8 cellular contexts compared by ENCODE assay signal in the genomic region with DNA sequence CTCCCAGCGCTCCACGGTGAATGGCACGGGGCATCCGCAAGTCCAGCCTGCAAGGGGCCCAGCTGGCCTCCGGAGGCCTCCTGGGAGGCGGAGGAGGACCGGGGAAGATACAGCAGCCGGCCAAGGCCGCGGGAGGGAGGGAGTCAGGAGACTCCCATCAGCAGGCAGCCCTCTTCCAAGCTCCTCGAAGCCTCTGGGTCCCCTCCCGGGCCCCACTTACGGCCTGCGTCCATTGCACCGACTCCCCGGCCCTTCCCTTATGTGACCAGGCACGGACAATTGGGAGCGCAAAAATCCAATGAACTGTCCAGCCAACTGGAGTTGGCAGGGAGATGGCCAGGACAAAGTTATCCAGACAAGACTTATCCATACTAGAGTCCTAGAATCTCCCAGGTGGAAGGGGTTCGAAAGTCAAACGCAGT. TPM values are rescaled to one million over a fixed set of nuclear protein-coding genes. Genes with fewer than 3 reads are reported as not detected.
DNase-seq lines count a peak whose midpoint lies in the region; ATAC-seq and TF ChIP-seq lines count a peak whose summit lies in the region.

No MANE protein-coding gene starts in this region.

- peak; percentile 6 for ATAC-seq in GM23338

- no peaks in the 10 kb centered on the region for H3K9me2 ChIP-seq in GM23338 (ENCODE audit: insufficient read depth)

- H3K4me3 ChIP-seq in GM23338, result peak overlapping the region; percentile 99
- peak overlapping the region; percentile 78 for H3K4me3 ChIP-seq in left ventricle myocardium inferior
- peak overlapping the region; percentile 78 for H3K4me3 ChIP-seq in rectal smooth muscle tissue (ENCODE audit: low read length)

- H3K9me3 Mint-ChIP-seq in GM23338, result no peaks in the 10 kb centered on the region
- H3K9me3 Mint-ChIP-seq in activated CD4-positive, alpha-beta memory T cell treated with anti-CD3 and anti-CD28 coated beads for 36 hours, result no peaks in the 10 kb centered on the region

- H3K27me3 ChIP-seq in GM23338 (ENCODE audit: insufficient read depth) (no peaks in the 10 kb centered on the region), left ventricle myocardium inferior (ENCODE audit: low read depth) (no peaks in the 10 kb centered on the region), rectal smooth muscle tissue (ENCODE audit: control insufficient read depth, insufficient read depth, low read length) (peaks cover 2% of the 10 kb centered on the region)

- peak overlapping the region; percentile 99 for H3K4me2 ChIP-seq in GM23338

- H3K4me1 Mint-ChIP-seq in GM23338, result peaks cover 44% of the 10 kb centered on the region
- H3K4me1 Mint-ChIP-seq in activated CD4-positive, alpha-beta memory T cell treated with anti-CD3 and anti-CD28 coated beads for 36 hours (ENCODE audit: low read depth), result peaks cover 14% of the 10 kb centered on the region

- intact Hi-C loops in activated CD4-positive, alpha-beta memory T cell treated with anti-CD3 and anti-CD28 coated beads for 36 hours (cut with micrococcal nuclease), result loop anchor here (10.0 kb wide), 1 partner anchor 422 kb away; a partner anchor contains a TSS
- intact Hi-C loops in left ventricle myocardium inferior (cut with micrococcal nuclease), result no loop called here

- 0 out of 2 replicates have a peak, but pooled peaks cover 3% of the 10 kb centered on the region for H3F3A ChIP-seq in GM23338 (replicated peaks; ENCODE audit: low read depth)

- TF ChIP-seq CTCF in GM23338 (conservative IDR thresholded peaks at IDR 0.05; ENCODE audit: low read depth in 2 of 2), result no peak
- no peak for TF ChIP-seq CTCF in left ventricle myocardium inferior (IDR thresholded peaks at IDR 0.05; ENCODE audit: borderline replicate concordance)

- peaks cover 31% of the 10 kb centered on the region for H4K20me1 ChIP-seq in GM23338 (replicated peaks; ENCODE audit: insufficient read depth)

- H2AFZ ChIP-seq in GM23338, result 0 out of 2 replicates have a peak overlapping the region, but pooled peaks have one; percentile 28

- peak overlapping the region; percentile 84 for H3K27ac ChIP-seq in GM23338 (ENCODE audit: low read depth)
- peak overlapping the region; percentile 95 for H3K27ac ChIP-seq in left ventricle myocardium inferior (replicated peaks)
- H3K27ac ChIP-seq in rectal smooth muscle tissue (ENCODE audit: low read depth, low read length), result no peak overlapping the region

- POLR2A ChIA-PET in activated CD4-positive, alpha-beta memory T cell treated with anti-CD3 and anti-CD28 coated beads for 36 hours (lab: Charles Lee), result no interaction called here

- H3K4me1 ChIP-seq in GM23338 (ENCODE audit: insufficient read depth) (peaks cover 34% of the 10 kb centered on the region), left ventricle myocardium inferior (peaks cover 66% of the 10 kb centered on the region), rectal smooth muscle tissue (ENCODE audit: control insufficient read depth, insufficient read depth, low read length) (peaks cover 2% of the 10 kb centered on the region)

- peaks cover 14% of the 10 kb centered on the region for H3K27me3 Mint-ChIP-seq in GM23338 (ENCODE audit: insufficient read depth, low read depth, poor library complexity)
- peaks cover under 1% of the 10 kb centered on the region for H3K27me3 Mint-ChIP-seq in activated CD4-positive, alpha-beta memory T cell treated with anti-CD3 and anti-CD28 coated beads for 36 hours

- H3K36me3 ChIP-seq in GM23338 (ENCODE audit: insufficient read depth) (peaks cover 32% of the 10 kb centered on the region), left ventricle myocardium inferior (peaks cover 26% of the 10 kb centered on the region), rectal smooth muscle tissue (ENCODE audit: control insufficient read depth, insufficient read depth, low read length) (no peaks in the 10 kb centered on the region)

- H3K36me3 Mint-ChIP-seq in GM23338 (ENCODE audit: low read depth), result peaks cover 51% of the 10 kb centered on the region
- no peaks in the 10 kb centered on the region for H3K36me3 Mint-ChIP-seq in activated CD4-positive, alpha-beta memory T cell treated with anti-CD3 and anti-CD28 coated beads for 36 hours

- H3K9me3 ChIP-seq in left ventricle myocardium inferior (replicated peaks), result no peaks in the 10 kb centered on the region

- DNase-seq in GM23338 (ENCODE audit: low spot score) (peak; percentile 24), left ventricle myocardium inferior (peak; percentile 53), NCI-H446 treated with DMSO at 0.1 percent for 48 hours (lab: John Stamatoyannopoulos, UW) (no peak), NCI-H748 treated with DMSO at 0.1 percent for 48 hours (lab: John Stamatoyannopoulos, UW) (no peak), RPMI8226 (no peak)
- no peak for DNase-seq in activated CD4-positive, alpha-beta memory T cell treated with anti-CD3 and anti-CD28 coated beads for 36 hours
- no peak for DNase-seq in stimulated activated CD4-positive, alpha-beta T cell treated with anti-CD3 and anti-CD28 coated beads, Interleukin-12 subunit alpha, Interleukin-12 subunit beta, amount 100 ng/mL, for 4 hours

- peak overlapping the region; percentile 91 for H3K4me3 Mint-ChIP-seq in GM23338
- peak overlapping the region; percentile 76 for H3K4me3 Mint-ChIP-seq in activated CD4-positive, alpha-beta memory T cell treated with anti-CD3 and anti-CD28 coated beads for 36 hours

- CTCF ChIA-PET in activated CD4-positive, alpha-beta memory T cell treated with anti-CD3 and anti-CD28 coated beads for 36 hours (lab: Charles Lee), result no interaction called here

- H3K9ac ChIP-seq in rectal smooth muscle tissue (ENCODE audit: low read length), result no peak overlapping the region

- H3K27ac Mint-ChIP-seq in GM23338, result peak overlapping the region; percentile 89
- H3K27ac Mint-ChIP-seq in activated CD4-positive, alpha-beta memory T cell treated with anti-CD3 and anti-CD28 coated beads for 36 hours, result no peak overlapping the region

- peaks cover 49% of the 10 kb centered on the region for H3K79me2 ChIP-seq in GM23338 (replicated peaks; ENCODE audit: insufficient read depth)

TF ChIP-seq in GM23338, 12 proteins besides CTCF, POLR2A, EP300 and RAD21 (continues in another document):
- TF ChIP-seq ZNF114 (CRISPR knock-in tag; IDR thresholded peaks at IDR 0.05) (no peak), ZNF331 (CRISPR knock-in tag; IDR thresholded peaks at IDR 0.05; ENCODE audit: low read depth) (no peak), STAT1 (IDR thresholded peaks at IDR 0.05; ENCODE audit: unreplicated experiment) (no peak), CREB1 (CRISPR knock-in tag; IDR thresholded peaks at IDR 0.05; ENCODE audit: low read depth) (no peak), NANOG (IDR thresholded peaks at IDR 0.05; ENCODE audit: borderline replicate concordance) (no peak), EZH2 (IDR thresholded peaks at IDR 0.05; ENCODE audit: low read depth, unreplicated experiment) (no peak), POLR2AphosphoS5 (IDR thresholded peaks at IDR 0.05; ENCODE audit: low read depth) (no peak), EZH2phosphoT487 (IDR thresholded peaks at IDR 0.05; ENCODE audit: unreplicated experiment) (no peak)
- TF ChIP-seq, protein P1, sequence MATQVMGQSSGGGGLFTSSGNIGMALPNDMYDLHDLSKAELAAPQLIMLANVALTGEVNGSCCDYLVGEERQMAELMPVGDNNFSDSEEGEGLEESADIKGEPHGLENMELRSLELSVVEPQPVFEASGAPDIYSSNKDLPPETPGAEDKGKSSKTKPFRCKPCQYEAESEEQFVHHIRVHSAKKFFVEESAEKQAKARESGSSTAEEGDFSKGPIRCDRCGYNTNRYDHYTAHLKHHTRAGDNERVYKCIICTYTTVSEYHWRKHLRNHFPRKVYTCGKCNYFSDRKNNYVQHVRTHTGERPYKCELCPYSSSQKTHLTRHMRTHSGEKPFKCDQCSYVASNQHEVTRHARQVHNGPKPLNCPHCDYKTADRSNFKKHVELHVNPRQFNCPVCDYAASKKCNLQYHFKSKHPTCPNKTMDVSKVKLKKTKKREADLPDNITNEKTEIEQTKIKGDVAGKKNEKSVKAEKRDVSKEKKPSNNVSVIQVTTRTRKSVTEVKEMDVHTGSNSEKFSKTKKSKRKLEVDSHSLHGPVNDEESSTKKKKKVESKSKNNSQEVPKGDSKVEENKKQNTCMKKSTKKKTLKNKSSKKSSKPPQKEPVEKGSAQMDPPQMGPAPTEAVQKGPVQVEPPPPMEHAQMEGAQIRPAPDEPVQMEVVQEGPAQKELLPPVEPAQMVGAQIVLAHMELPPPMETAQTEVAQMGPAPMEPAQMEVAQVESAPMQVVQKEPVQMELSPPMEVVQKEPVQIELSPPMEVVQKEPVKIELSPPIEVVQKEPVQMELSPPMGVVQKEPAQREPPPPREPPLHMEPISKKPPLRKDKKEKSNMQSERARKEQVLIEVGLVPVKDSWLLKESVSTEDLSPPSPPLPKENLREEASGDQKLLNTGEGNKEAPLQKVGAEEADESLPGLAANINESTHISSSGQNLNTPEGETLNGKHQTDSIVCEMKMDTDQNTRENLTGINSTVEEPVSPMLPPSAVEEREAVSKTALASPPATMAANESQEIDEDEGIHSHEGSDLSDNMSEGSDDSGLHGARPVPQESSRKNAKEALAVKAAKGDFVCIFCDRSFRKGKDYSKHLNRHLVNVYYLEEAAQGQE (IDR thresholded peaks at IDR 0.05; ENCODE audit: unreplicated experiment), result no peak
- TF ChIP-seq, protein P2, sequence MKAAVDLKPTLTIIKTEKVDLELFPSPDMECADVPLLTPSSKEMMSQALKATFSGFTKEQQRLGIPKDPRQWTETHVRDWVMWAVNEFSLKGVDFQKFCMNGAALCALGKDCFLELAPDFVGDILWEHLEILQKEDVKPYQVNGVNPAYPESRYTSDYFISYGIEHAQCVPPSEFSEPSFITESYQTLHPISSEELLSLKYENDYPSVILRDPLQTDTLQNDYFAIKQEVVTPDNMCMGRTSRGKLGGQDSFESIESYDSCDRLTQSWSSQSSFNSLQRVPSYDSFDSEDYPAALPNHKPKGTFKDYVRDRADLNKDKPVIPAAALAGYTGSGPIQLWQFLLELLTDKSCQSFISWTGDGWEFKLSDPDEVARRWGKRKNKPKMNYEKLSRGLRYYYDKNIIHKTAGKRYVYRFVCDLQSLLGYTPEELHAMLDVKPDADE (IDR thresholded peaks at IDR 0.05), result no peak

RNA-seq across cellular contexts. Expression of a gene that starts 0.7 kb away (rescaled TPM):
- 586 and 671 TPM in 2 replicates for total RNA-seq in GM23338 (2014; rRNA removed; shearing (Covaris generic))
- polyA plus RNA-seq in GM23338 (2016; fragmentation: Nextera tagmentation; extraction: Ambion mirVana), result 246 and 279 TPM in 2 replicates
- 10 to 100 TPM; 13.7 to 16.4 TPM for total RNA-seq in activated CD4-positive, alpha-beta memory T cell treated with anti-CD3 and anti-CD28 coated beads for 36 hours
- total RNA-seq in left ventricle myocardium inferior, result 421 TPM

RNA-seq across cellular contexts. Expression of a gene that starts 17.2 kb away (rescaled TPM):
- 45.2 and 62.6 TPM in 2 replicates for total RNA-seq in GM23338 (2014; rRNA removed; shearing (Covaris generic))
- 21.4 and 22.7 TPM in 2 replicates for polyA plus RNA-seq in GM23338 (2016; fragmentation: Nextera tagmentation; extraction: Ambion mirVana)
- total RNA-seq in activated CD4-positive, alpha-beta memory T cell treated with anti-CD3 and anti-CD28 coated beads for 36 hours, result 10 to 100 TPM; 44.7 to 47.1 TPM
- total RNA-seq in left ventricle myocardium inferior, result 3.2 TPM

Comparison
In these comparisons a context has a peak if more than half of its experiments do, and no peak if none do; other contexts are left out.
1. DNase-seq: peak in GM23338 (single experiment) and left ventricle myocardium inferior (single experiment); none in activated CD4-positive, alpha-beta memory T cell treated with anti-CD3 and anti-CD28 coated beads for 36 hours (single experiment), NCI-H446 treated with DMSO at 0.1 percent for 48 hours (single experiment), NCI-H748 treated with DMSO at 0.1 percent for 48 hours (single experiment), RPMI8226 (single experiment) and stimulated activated CD4-positive, alpha-beta T cell treated with anti-CD3 and anti-CD28 coated beads, Interleukin-12 subunit alpha, Interleukin-12 subunit beta, amount 100 ng/mL, for 4 hours (single experiment).
2. RNA of a gene that starts 0.7 kb away (total RNA-seq): 586 to 671 TPM in GM23338 and 421 TPM in left ventricle myocardium inferior (single experiment); 13.7 to 16.4 TPM in activated CD4-positive, alpha-beta memory T cell treated with anti-CD3 and anti-CD28 coated beads for 36 hours; every median in the first group is over 10 times any median in the second.
3. RNA of a gene that starts 17.2 kb away (total RNA-seq): 45.2 to 62.6 TPM in GM23338 and 44.7 to 47.1 TPM in activated CD4-positive, alpha-beta memory T cell treated with anti-CD3 and anti-CD28 coated beads for 36 hours; 3.2 TPM in left ventricle myocardium inferior (single experiment); every median in the first group is over 10 times any median in the second.
4. Peak in every context shown above with its lines, with median percentiles within 50 percentile points of each other: H3K4me3 ChIP-seq.